Comparison of ENCODE assay signal across 9 cellular contexts in genomic region chr2:73927344-73927743, GRCh38. TPM values are rescaled to one million over a fixed set of nuclear protein-coding genes. Genes with fewer than 3 reads are reported as not detected.
DNase-seq lines count a peak whose midpoint lies in the region; ATAC-seq, FAIRE-seq and TF ChIP-seq lines count a peak whose summit lies in the region.
"Had no signal": no experiment of that assay in that cellular context is flagged by ENCODE, and none has a peak within 500 bp of the region (broad histone marks: within the 10 kb centered on the region; RNA-seq: fewer than 3 reads in every experiment).

No MANE protein-coding gene starts in this region.

- no peaks in the 10 kb centered on the region for H3K9me2 ChIP-seq in PC-9 (ENCODE audit: insufficient read depth)

- no peaks in the 10 kb centered on the region for H3K9me3 ChIP-seq in CD4-positive, alpha-beta T cell (ENCODE audit: control insufficient read depth, low read length)
- H3K9me3 ChIP-seq in PC-9 (ENCODE audit: insufficient read depth, low read depth) (no peaks in the 10 kb centered on the region), endothelial cell of umbilical vein (replicated peaks; ENCODE audit: control insufficient read depth, insufficient read depth, low read length) (no peaks in the 10 kb centered on the region), neutrophil (no peaks in the 10 kb centered on the region)

- intact Hi-C loops in CD4-positive, alpha-beta T cell (cut with DNase I, micrococcal nuclease) = loop anchor here (5.0 to 10.0 kb wide), 5 partner anchors 60 to 190 kb away; partner anchors contain the start of genes STAMBP (in 1 of the 2) and TPRKB (in 1 of the 2)
- intact Hi-C loops in PC-9 (cut with micrococcal nuclease; ENCODE audit: unreplicated experiment) = loop anchor here (2.0 kb wide), 1 partner anchor 55 kb away; no protein-coding TSS in a partner anchor
- intact Hi-C loops in endothelial cell of umbilical vein (cut with micrococcal nuclease) = loop anchor here (1.0 to 2.0 kb wide), 2 partner anchors 52 to 57 kb away; partner anchors contain the start of gene TET3
- intact Hi-C loops in posterior cingulate gyrus (cut with DNase I) = loop anchor here (5.0 to 10.0 kb wide), 2 partner anchors 90 to 197 kb away; no protein-coding TSS in a partner anchor

- DNase-seq in CD4-positive, alpha-beta T cell = no peak
- DNase-seq in PC-9 = no peak
- no peak for DNase-seq in endothelial cell of umbilical vein (ENCODE audit: low read depth, low spot score)
- DNase-seq in T1000 (lab: John Stamatoyannopoulos, UW) = no peak
- DNase-seq in effector CD4-positive, alpha-beta T cell = no peak
- no peak for DNase-seq in posterior cingulate gyrus
- no peak for DNase-seq in kidney glomerular epithelial cell (lab: John Stamatoyannopoulos, UW)

- peak overlapping the region; percentile 83 for H3K4me3 Mint-ChIP-seq in CD4-positive, alpha-beta T cell

- peaks cover 14% of the 10 kb centered on the region; the same call in 1 of the 2 replicates for H3F3A ChIP-seq in PC-9 (ENCODE audit: insufficient read depth, low read depth)

- BruUV-seq in PC-9 (replicated peaks; lab: Mats Ljungman, UMichigan) = no TSS peak
- no TSS peak for BruUV-seq in endothelial cell of umbilical vein (replicated peaks; lab: Mats Ljungman, UMichigan)

- H3K27me3 ChIP-seq in CD4-positive, alpha-beta T cell (ENCODE audit: control insufficient read depth, insufficient read depth, low read length) = no peaks in the 10 kb centered on the region
- H3K27me3 ChIP-seq in PC-9 (ENCODE audit: insufficient read depth, low read depth) (no peaks in the 10 kb centered on the region), endothelial cell of umbilical vein (ENCODE audit: control insufficient read depth in 2 of 2, insufficient read depth in 2 of 2, low read length in 2 of 2) (peaks cover 4 to 7% of the 10 kb centered on the region in 2 experiments), neutrophil (no peaks in the 10 kb centered on the region)

- H3K4me1 ChIP-seq in PC-9 (replicated peaks; ENCODE audit: insufficient read depth) (peaks cover 36% of the 10 kb centered on the region), endothelial cell of umbilical vein (ENCODE audit: control insufficient read depth, extremely low read depth, insufficient read depth, low read length) (peaks cover 13% of the 10 kb centered on the region), neutrophil (ENCODE audit: control insufficient read depth in 1 of 2, insufficient read depth in 1 of 2, low read depth in 1 of 2, low read length in 1 of 2) (peaks cover 66 to 74% of the 10 kb centered on the region in 2 experiments)

- H3K36me3 ChIP-seq in PC-9 (ENCODE audit: low read depth) = peaks cover 8% of the 10 kb centered on the region
- no peaks in the 10 kb centered on the region for H3K36me3 ChIP-seq in endothelial cell of umbilical vein (ENCODE audit: control insufficient read depth in 2 of 2, extremely low read depth in 1 of 2, insufficient read depth in 2 of 2, low read length in 2 of 2)
- peaks cover 4% of the 10 kb centered on the region for H3K36me3 ChIP-seq in neutrophil

- H2AFZ ChIP-seq in PC-9 = peak overlapping the region; percentile 82; the same call in 1 of the 2 replicates
- H2AFZ ChIP-seq in endothelial cell of umbilical vein (ENCODE audit: low read depth, low read length) = peak overlapping the region; percentile 88

- TF ChIP-seq POLR2A in endothelial cell of umbilical vein (IDR thresholded peaks at IDR 0.05; ENCODE audit: low read depth, low read length) = no peak

- H3K79me2 ChIP-seq in PC-9 (ENCODE audit: low read depth) (peaks cover 60% of the 10 kb centered on the region), endothelial cell of umbilical vein (ENCODE audit: control insufficient read depth, insufficient read depth, low read length) (peaks cover 42% of the 10 kb centered on the region)

- dilution Hi-C loops in endothelial cell of umbilical vein (cut with MboI; ENCODE audit: extremely low pct_ligation_motif_present, low sequenced_read_pairs) = no loop called here

- no peaks in the 10 kb centered on the region for H3K27me3 Mint-ChIP-seq in CD4-positive, alpha-beta T cell

- H3K4me2 ChIP-seq in PC-9 (peak overlapping the region; percentile 95), endothelial cell of umbilical vein (ENCODE audit: insufficient read depth, low read length) (peak overlapping the region; percentile 97)

- H3K4me1 Mint-ChIP-seq in CD4-positive, alpha-beta T cell (ENCODE audit: low read depth) = peaks cover 59% of the 10 kb centered on the region

- CTCF ChIA-PET in CD4-positive, alpha-beta T cell (lab: Charles Lee) = interaction anchor here (0.8 to 0.9 kb wide), 2 partner anchors 19 to 59 kb away, joined by 3 read pairs; no protein-coding TSS in a partner anchor
- CTCF ChIA-PET in PC-9 (lab: Charles Lee) (no interaction called here), endothelial cell of umbilical vein (lab: Charles Lee) (interaction anchor here (0.6 kb wide), 1 partner anchor 60 kb away, joined by 4 read pairs; no protein-coding TSS in a partner anchor)

- peaks cover 32% of the 10 kb centered on the region for H4K20me1 ChIP-seq in PC-9 (ENCODE audit: insufficient read depth)
- no peaks in the 10 kb centered on the region for H4K20me1 ChIP-seq in endothelial cell of umbilical vein (replicated peaks; ENCODE audit: control insufficient read depth, extremely low read depth, insufficient read depth, low read length)

- POLR2A ChIA-PET in CD4-positive, alpha-beta T cell (lab: Charles Lee) = interaction anchor here (0.6 to 1.9 kb wide), 22 partner anchors 10 to 531 kb away, joined by 3 to 22 read pairs (median 6); partner anchors contain the start of genes MOB1A, STAMBP, TET3 and WBP1
- POLR2A ChIA-PET in PC-9 (lab: Charles Lee; ENCODE audit: unreplicated experiment) (interaction anchor here (0.5 to 0.6 kb wide), 2 partner anchors 104 to 251 kb away, joined by 3 to 4 read pairs; partner anchors contain the start of gene MOB1A), endothelial cell of umbilical vein (lab: Charles Lee) (interaction anchor here (1.0 kb wide), 1 partner anchor 9 kb away, joined by 3 read pairs; no protein-coding TSS in a partner anchor)

- H3K36me3 Mint-ChIP-seq in CD4-positive, alpha-beta T cell (ENCODE audit: low read depth) = peaks cover 41% of the 10 kb centered on the region

- H3K9ac ChIP-seq in endothelial cell of umbilical vein (replicated peaks; ENCODE audit: extremely low read depth, insufficient read depth, low read length) = peak overlapping the region; percentile 99

- ATAC-seq in CD4-positive, alpha-beta T cell (ENCODE audit: poor library complexity) = no peak

- FAIRE-seq in endothelial cell of umbilical vein (lab: Jason Lieb, UNC) = no peak

- H3K9me1 ChIP-seq in endothelial cell of umbilical vein (replicated peaks; ENCODE audit: control insufficient read depth, extremely low read depth, insufficient read depth, low read length) = no peaks in the 10 kb centered on the region

- H3K27ac ChIP-seq in CD4-positive, alpha-beta T cell (ENCODE audit: low read depth, low read length) = peak overlapping the region; percentile 97
- H3K27ac ChIP-seq in PC-9 (peak overlapping the region; percentile 76), endothelial cell of umbilical vein (ENCODE audit: insufficient read depth, low read depth, low read length) (peak overlapping the region; percentile 98), neutrophil (peak overlapping the region; percentile 95)

- H3K4me3 ChIP-seq in PC-9 (peak overlapping the region; percentile 80), endothelial cell of umbilical vein (replicated peaks in 1 of 3; ENCODE audit: insufficient read depth in 1 of 3, low read depth in 1 of 3, low read length in 3 of 3) (peak overlapping the region; percentile 48 to 95 (median 91)), neutrophil (ENCODE audit: low read depth in 1 of 2, low read length in 1 of 2) (peak overlapping the region; percentile 70 to 79)

- no peaks in the 10 kb centered on the region for H3K9me3 Mint-ChIP-seq in CD4-positive, alpha-beta T cell

- H3K27ac Mint-ChIP-seq in CD4-positive, alpha-beta T cell = peak overlapping the region; percentile 98

- TF ChIP-seq CTCF in CD4-positive, alpha-beta T cell (IDR thresholded peaks at IDR 0.05) = no peak
- TF ChIP-seq CTCF in PC-9 (conservative IDR thresholded peaks at IDR 0.05) (no peak), endothelial cell of umbilical vein (IDR thresholded peaks at IDR 0.05; ENCODE audit: extremely low read depth in 1 of 2, insufficient read depth in 1 of 2, low read depth in 1 of 2, low read length in 2 of 2) (no peak), neutrophil (IDR thresholded peaks at IDR 0.05) (no peak)

RNA-seq across cellular contexts. Expression of gene DGUOK, which starts 0.7 kb away (rescaled TPM):
- 10 to 100 TPM; 30.5 to 32.0 TPM for total RNA-seq in CD4-positive, alpha-beta T cell
- 72.3 and 78.7 TPM in 2 replicates for total RNA-seq in PC-9 (2021)
- 51.8 and 58.8 TPM in 2 replicates for total RNA-seq in endothelial cell of umbilical vein
- polyA plus RNA-seq in endothelial cell of umbilical vein = 68.7 and 77.5 TPM in 2 replicates
- polyA plus RNA-seq in endothelial cell of umbilical vein (2011; cell fraction: cytosol; rRNA removed) = 85.8 and 99.0 TPM in 2 replicates
- polyA plus RNA-seq in endothelial cell of umbilical vein (2011; cell fraction: nucleus; rRNA removed) = 37.5 and 40.0 TPM in 2 replicates
- 77.6 and 82.7 TPM in 2 replicates for polyA plus RNA-seq in endothelial cell of umbilical vein (2012)
- 18.6 and 19.3 TPM in 2 replicates for polyA minus RNA-seq in endothelial cell of umbilical vein
- polyA minus RNA-seq in endothelial cell of umbilical vein (2011; cell fraction: cytosol; rRNA and poly(A)+ RNA removed) = 24.8 TPM
- polyA minus RNA-seq in endothelial cell of umbilical vein (2011; cell fraction: nucleus; rRNA and poly(A)+ RNA removed) = 16.0 and 19.5 TPM in 2 replicates

RNA-seq across cellular contexts. Expression of gene ACTG2, which starts 34.5 kb away (rescaled TPM):
- not detected for total RNA-seq in CD4-positive, alpha-beta T cell
- total RNA-seq in PC-9 (2021) = not detected in 2 replicates
- total RNA-seq in endothelial cell of umbilical vein = not detected in 2 replicates
- not detected in 2 replicates for polyA plus RNA-seq in endothelial cell of umbilical vein
- not detected in 2 replicates for polyA plus RNA-seq in endothelial cell of umbilical vein (2011; cell fraction: cytosol; rRNA removed)
- polyA plus RNA-seq in endothelial cell of umbilical vein (2011; cell fraction: nucleus; rRNA removed) = not detected in 2 replicates
- polyA plus RNA-seq in endothelial cell of umbilical vein (2012) = not detected in 2 replicates
- not detected in 2 replicates for polyA minus RNA-seq in endothelial cell of umbilical vein
- polyA minus RNA-seq in endothelial cell of umbilical vein (2011; cell fraction: cytosol; rRNA and poly(A)+ RNA removed) = not detected
- not detected in 2 replicates for polyA minus RNA-seq in endothelial cell of umbilical vein (2011; cell fraction: nucleus; rRNA and poly(A)+ RNA removed)
- total RNA-seq: lung microvascular endothelial cell had no signal

RNA-seq across cellular contexts. Expression of gene TET3, which starts 57.4 kb away (rescaled TPM):
- 10 to 100 TPM; 22.2 to 24.1 TPM for total RNA-seq in CD4-positive, alpha-beta T cell
- total RNA-seq in PC-9 (2021) (17.1 and 19.1 TPM in 2 replicates), endothelial cell of umbilical vein (14.7 and 15.6 TPM in 2 replicates)
- 3.0 and 3.4 TPM in 2 replicates for polyA plus RNA-seq in endothelial cell of umbilical vein
- polyA plus RNA-seq in endothelial cell of umbilical vein (2011; cell fraction: cytosol; rRNA removed) = 3.4 and 3.6 TPM in 2 replicates
- polyA plus RNA-seq in endothelial cell of umbilical vein (2011; cell fraction: nucleus; rRNA removed) = 13.8 and 14.6 TPM in 2 replicates
- polyA plus RNA-seq in endothelial cell of umbilical vein (2012) = 6.5 and 7.4 TPM in 2 replicates
- 10.6 and 11.2 TPM in 2 replicates for polyA minus RNA-seq in endothelial cell of umbilical vein
- 9.1 TPM for polyA minus RNA-seq in endothelial cell of umbilical vein (2011; cell fraction: cytosol; rRNA and poly(A)+ RNA removed)
- polyA minus RNA-seq in endothelial cell of umbilical vein (2011; cell fraction: nucleus; rRNA and poly(A)+ RNA removed) = 13.2 and 15.1 TPM in 2 replicates
